14 cellular contexts compared by ENCODE assay signal in genomic region chr12:64737539-64737938, GRCh38. TPM values are rescaled to one million over a fixed set of nuclear protein-coding genes. Genes with fewer than 3 reads are reported as not detected.
A peak's percentile ranks its signal among the peaks of the same experiment; 100 is the strongest.
DNase-seq lines count a peak whose midpoint lies in the region; ATAC-seq and TF ChIP-seq lines count a peak whose summit lies in the region.
"Had no signal": no experiment of that assay in that cellular context is flagged by ENCODE, and none has a peak within 500 bp of the region (broad histone marks: within the 10 kb centered on the region; RNA-seq: fewer than 3 reads in every experiment).

No MANE protein-coding gene starts in this region.

- TF ChIP-seq CTCF in PC-9 (conservative IDR thresholded peaks at IDR 0.05): no peak

- peaks cover 3% of the 10 kb centered on the region for H3K9me3 Mint-ChIP-seq in activated naive CD4-positive, alpha-beta T cell treated with anti-CD3 and anti-CD28 coated beads, Interleukin-2, amount 10 ng/mL, durations not matched to agents 7 days and 5 days

- no peaks in the 10 kb centered on the region for H3K27me3 Mint-ChIP-seq in activated naive CD4-positive, alpha-beta T cell treated with anti-CD3 and anti-CD28 coated beads, Interleukin-2, amount 10 ng/mL, durations not matched to agents 7 days and 5 days
- H3K27me3 Mint-ChIP-seq: B cell had no signal

- H3K9me3 ChIP-seq in PC-9 (ENCODE audit: insufficient read depth, low read depth): no peaks in the 10 kb centered on the region
- H3K9me3 ChIP-seq: gastroesophageal sphincter, prostate gland had no signal

- peaks cover 16% of the 10 kb centered on the region; the same call in 1 of the 2 replicates for H3F3A ChIP-seq in PC-9 (ENCODE audit: insufficient read depth, low read depth)

- no peak overlapping the region for H3K4me3 ChIP-seq in PC-9
- H3K4me3 ChIP-seq: gastroesophageal sphincter, prostate gland had no signal

- no TSS peak for BruUV-seq in PC-9 (replicated peaks; lab: Mats Ljungman, UMichigan)

- DNase-seq in activated gamma-delta T cell treated with Interleukin-2 at 50 U/mL for 16 hours (peak; percentile 14), activated gamma-delta T cell (lab: John Stamatoyannopoulos, UW) (no peak), PC-9 (no peak), OCI-M2 (lab: John Stamatoyannopoulos, UW; ENCODE audit: unreplicated experiment) (no peak)
- peak; percentile 57 for DNase-seq in activated naive CD4-positive, alpha-beta T cell treated with anti-CD3 and anti-CD28 coated beads, Interleukin-2, amount 10 ng/mL, durations not matched to agents 7 days and 5 days
- peak; percentile 17 for DNase-seq in stimulated activated CD4-positive, alpha-beta T cell treated with anti-CD3 and anti-CD28 coated beads, Interleukin-4, amount 100 ng/mL, for 1 hour
- DNase-seq in effector CD4-positive, alpha-beta T cell: no peak
- DNase-seq: activated CD8-positive, alpha-beta memory T cell treated with anti-CD3 and anti-CD28 coated beads for 24 hours; NCI-H1105; Right ventricle myocardium superior had no signal

- H3K9me2 ChIP-seq in PC-9 (ENCODE audit: insufficient read depth): no peaks in the 10 kb centered on the region

- peak overlapping the region; percentile 77 for H3K27ac Mint-ChIP-seq in activated naive CD4-positive, alpha-beta T cell treated with anti-CD3 and anti-CD28 coated beads, Interleukin-2, amount 10 ng/mL, durations not matched to agents 7 days and 5 days
- H3K27ac Mint-ChIP-seq: B cell had no signal

- no peaks in the 10 kb centered on the region for H4K20me1 ChIP-seq in PC-9 (ENCODE audit: insufficient read depth)

- no peak overlapping the region for H3K4me3 Mint-ChIP-seq in activated naive CD4-positive, alpha-beta T cell treated with anti-CD3 and anti-CD28 coated beads, Interleukin-2, amount 10 ng/mL, durations not matched to agents 7 days and 5 days
- H3K4me3 Mint-ChIP-seq: B cell had no signal

- H3K36me3 Mint-ChIP-seq in activated naive CD4-positive, alpha-beta T cell treated with anti-CD3 and anti-CD28 coated beads, Interleukin-2, amount 10 ng/mL, durations not matched to agents 7 days and 5 days: peaks cover 71% of the 10 kb centered on the region

- ATAC-seq in GM21390 (IDR thresholded peaks at IDR 0.05; ENCODE audit: unreplicated experiment): no peak
- ATAC-seq: gastroesophageal sphincter had no signal

- no peak overlapping the region for H2AFZ ChIP-seq in PC-9

- intact Hi-C loops in PC-9 (cut with micrococcal nuclease; ENCODE audit: unreplicated experiment): no loop called here

- H3K4me1 Mint-ChIP-seq in activated naive CD4-positive, alpha-beta T cell treated with anti-CD3 and anti-CD28 coated beads, Interleukin-2, amount 10 ng/mL, durations not matched to agents 7 days and 5 days: peaks cover 27% of the 10 kb centered on the region
- H3K4me1 Mint-ChIP-seq: B cell had no signal

- H3K27ac ChIP-seq in PC-9: peak overlapping the region; percentile 43
- H3K27ac ChIP-seq: gastroesophageal sphincter, prostate gland had no signal

- CTCF ChIA-PET in PC-9 (lab: Charles Lee): no interaction called here
- CTCF ChIA-PET in activated naive CD4-positive, alpha-beta T cell treated with anti-CD3 and anti-CD28 coated beads, Interleukin-2, amount 10 ng/mL, durations not matched to agents 7 days and 5 days (lab: Charles Lee): no interaction called here

- peaks cover 20% of the 10 kb centered on the region for H3K36me3 ChIP-seq in PC-9 (ENCODE audit: low read depth)

- no peaks in the 10 kb centered on the region for H3K27me3 ChIP-seq in PC-9 (ENCODE audit: insufficient read depth, low read depth)
- H3K27me3 ChIP-seq: gastroesophageal sphincter had no signal

- H3K4me1 ChIP-seq in PC-9 (replicated peaks; ENCODE audit: insufficient read depth): peaks cover 29% of the 10 kb centered on the region
- H3K4me1 ChIP-seq: gastroesophageal sphincter, prostate gland had no signal

- H3K79me2 ChIP-seq in PC-9 (ENCODE audit: low read depth): no peaks in the 10 kb centered on the region

- POLR2A ChIA-PET in PC-9 (lab: Charles Lee; ENCODE audit: unreplicated experiment): no interaction called here

- H3K4me2 ChIP-seq in PC-9: 0 out of 2 replicates have a peak overlapping the region, but pooled peaks have one; percentile 2

RNA-seq across cellular contexts. Expression of gene GNS, which starts 21.7 kb away (rescaled TPM):
- total RNA-seq in PC-9 (2021): 68.4 and 74.9 TPM in 2 replicates

Comparison
In these comparisons a context has a peak if more than half of its experiments do, and no peak if none do; other contexts are left out.
1. DNase-seq: peak in activated gamma-delta T cell treated with Interleukin-2 at 50 U/mL for 16 hours (single experiment), activated naive CD4-positive, alpha-beta T cell treated with anti-CD3 and anti-CD28 coated beads, Interleukin-2, amount 10 ng/mL, durations not matched to agents 7 days and 5 days (single experiment) and stimulated activated CD4-positive, alpha-beta T cell treated with anti-CD3 and anti-CD28 coated beads, Interleukin-4, amount 100 ng/mL, for 1 hour (single experiment); none in activated gamma-delta T cell (single experiment), PC-9 (0 of 2), effector CD4-positive, alpha-beta T cell (single experiment) and OCI-M2 (single experiment).